ENCODE assay signal across 8 cellular contexts in the genomic region with DNA sequence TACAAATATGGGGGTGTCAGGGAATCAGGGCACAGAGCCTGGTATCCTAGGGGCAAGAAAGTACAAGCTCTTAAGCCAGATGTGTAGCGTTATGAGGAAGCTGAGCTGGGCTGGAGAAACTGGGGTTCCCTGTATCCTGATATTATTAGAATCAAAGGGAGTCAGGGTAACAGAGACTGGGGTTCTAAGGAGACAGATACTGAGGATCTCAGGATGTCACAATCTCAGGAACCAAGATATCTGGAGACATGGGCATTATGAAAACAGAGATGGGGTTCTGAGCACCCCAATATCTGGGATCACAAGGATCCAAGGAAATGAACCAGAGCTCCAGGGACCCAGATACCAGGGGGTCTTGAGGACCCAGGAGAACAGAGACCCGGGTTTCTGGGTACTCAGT. TPM values are rescaled to one million over a fixed set of nuclear protein-coding genes. Genes with fewer than 3 reads are reported as not detected.
DNase-seq lines count a peak whose midpoint lies in the region; ATAC-seq, FAIRE-seq and TF ChIP-seq lines count a peak whose summit lies in the region.

No MANE protein-coding gene starts in this region.

- in situ Hi-C loops in HepG2 (cut with HindIII; ENCODE audit: extremely low pct_ligation_motif_present, low pct_unique_long_range_greater_than_20kb) = no loop called here

- peaks cover 64% of the 10 kb centered on the region for H3K4me1 Mint-ChIP-seq in activated CD4-positive, alpha-beta T cell treated with anti-CD3 and anti-CD28 coated beads, Interleukin-2, amount 10 ng/mL, durations not matched to agents 24 days and 14 days

- POLR2A ChIA-PET in HepG2 (lab: Yijun Ruan, JAX) = interaction anchor here (0.6 to 1.7 kb wide), 7 partner anchors 12 to 31 kb away, joined by 3 to 9 read pairs (median 5); no protein-coding TSS in a partner anchor

- H3K4me2 ChIP-seq in HepG2 (ENCODE audit: low read depth, low read length) = peak overlapping the region; percentile 84

- H3K9me3 Mint-ChIP-seq in activated CD4-positive, alpha-beta T cell treated with anti-CD3 and anti-CD28 coated beads, Interleukin-2, amount 10 ng/mL, durations not matched to agents 24 days and 14 days = no peaks in the 10 kb centered on the region

- intact Hi-C loops in activated CD4-positive, alpha-beta T cell treated with anti-CD3 and anti-CD28 coated beads, Interleukin-2, amount 10 ng/mL, durations not matched to agents 24 days and 14 days (cut with micrococcal nuclease) = no loop called here
- intact Hi-C loops in adrenal gland (cut with DNase I) (no loop called here), HepG2 (cut with micrococcal nuclease; ENCODE audit: unreplicated experiment) (no loop called here)

- DNase-seq in activated CD4-positive, alpha-beta T cell treated with anti-CD3 and anti-CD28 coated beads, Interleukin-2, amount 10 ng/mL, durations not matched to agents 24 days and 14 days = no peak
- no peak for DNase-seq in activated CD4-positive, alpha-beta T cell treated with anti-CD3 and anti-CD28 coated beads, Interleukin-2, amount 50 U/mL, for 4 hours
- DNase-seq in adrenal gland (no peak), HepG2 (ENCODE audit: low spot score) (no peak), thoracic aorta (ENCODE audit: low spot score) (no peak), NCI-H1105 treated with DMSO at 0.1 percent for 48 hours (lab: John Stamatoyannopoulos, UW) (no peak)

- H3K27me3 ChIP-seq in adrenal gland (no peaks in the 10 kb centered on the region), HepG2 (ENCODE audit: control insufficient read depth in 1 of 2, insufficient read depth in 2 of 2, low read length in 2 of 2) (no peaks in the 10 kb centered on the region; a peak in 1 of 5 replicates), thoracic aorta (replicated peaks; ENCODE audit: insufficient read depth) (no peaks in the 10 kb centered on the region)

- H3K4me1 ChIP-seq in adrenal gland (replicated peaks in 1 of 2) = peaks cover 49 to 66% of the 10 kb centered on the region in 2 donors
- peaks cover 81% of the 10 kb centered on the region for H3K4me1 ChIP-seq in HepG2 (ENCODE audit: insufficient read depth, low read length)
- H3K4me1 ChIP-seq in thoracic aorta (ENCODE audit: control insufficient read depth in 1 of 2, low read depth in 2 of 2) = peaks cover 44 to 73% of the 10 kb centered on the region in 2 donors

- CTCF ChIA-PET in HepG2 (lab: Yijun Ruan, JAX; ENCODE audit: low intra/inter-chr PET ratio, low total read pairs) = no interaction called here

- peak overlapping the region; percentile 95 for H3K4me3 Mint-ChIP-seq in activated CD4-positive, alpha-beta T cell treated with anti-CD3 and anti-CD28 coated beads, Interleukin-2, amount 10 ng/mL, durations not matched to agents 24 days and 14 days

- H3K27ac Mint-ChIP-seq in activated CD4-positive, alpha-beta T cell treated with anti-CD3 and anti-CD28 coated beads, Interleukin-2, amount 10 ng/mL, durations not matched to agents 24 days and 14 days = peak overlapping the region; percentile 86

- H3K27ac ChIP-seq in adrenal gland (peak overlapping the region; percentile 73 to 98 (median 88)), HepG2 (ENCODE audit: extremely low read length, insufficient read depth, low read length) (peak overlapping the region; percentile 95), thoracic aorta (peak overlapping the region; percentile 88 to 92)

- H3K79me2 ChIP-seq in HepG2 (ENCODE audit: insufficient read depth, low read length) = peaks cover 16% of the 10 kb centered on the region

- no peak for TF ChIP-seq RAD21 in HepG2 (CRISPR knock-in tag; IDR thresholded peaks at IDR 0.05)

- H4K20me1 ChIP-seq in HepG2 (ENCODE audit: insufficient read depth, low read length) = no peaks in the 10 kb centered on the region

- H3K9me3 ChIP-seq in adrenal gland (replicated peaks in 1 of 3) (no peaks in the 10 kb centered on the region), HepG2 (ENCODE audit: low read length) (no peaks in the 10 kb centered on the region), thoracic aorta (no peaks in the 10 kb centered on the region)

- ATAC-seq in HepG2 (no peak), thoracic aorta (ENCODE audit: insufficient number of reproducible peaks, low FRiP score, low read depth) (no peak), HG03095 (IDR thresholded peaks at IDR 0.05; ENCODE audit: unreplicated experiment) (no peak), GM18867 (IDR thresholded peaks at IDR 0.05; ENCODE audit: unreplicated experiment) (no peak)

- H3K9ac ChIP-seq in HepG2 (ENCODE audit: insufficient read depth, low read depth, low read length) = peak overlapping the region; percentile 86

- TF ChIP-seq CTCF in adrenal gland (IDR thresholded peaks at IDR 0.05) (no peak), HepG2 (CRISPR knock-in tag; IDR thresholded peaks at IDR 0.05) (no peak), thoracic aorta (IDR thresholded peaks at IDR 0.05) (no peak)

- BruUV-seq in HepG2 (replicated peaks; lab: Mats Ljungman, UMichigan) = TSS peak; percentile 66

- TF ChIP-seq EP300 in HepG2 (IDR thresholded peaks at IDR 0.05; ENCODE audit: low read depth in 2 of 2, low read length in 2 of 2) (no peak), HepG2 (CRISPR knock-in tag; IDR thresholded peaks at IDR 0.05; ENCODE audit: borderline replicate concordance) (no peak)

- no peak for FAIRE-seq in HepG2 (lab: Jason Lieb, UNC)

- peak overlapping the region in 3 of 4 donors; percentile 51 to 98 (median 97) for H3K4me3 ChIP-seq in adrenal gland
- peak overlapping the region; percentile 71 to 97 (median 79) for H3K4me3 ChIP-seq in HepG2 (replicated peaks in 1 of 3; ENCODE audit: insufficient read depth in 1 of 3, low read depth in 2 of 3, low read length in 3 of 3)
- peak overlapping the region; percentile 91 for H3K4me3 ChIP-seq in thoracic aorta

- WGBS in adrenal gland, 4 donors = 29 to 34% (median 30%) methylated on average over 2 of the region's 2 CpGs
- 39% methylated on average over 2 of the region's 2 CpGs for WGBS in HepG2 (ENCODE audit: low lambda C conversion rate)

- peaks cover 51% of the 10 kb centered on the region for H3K36me3 Mint-ChIP-seq in activated CD4-positive, alpha-beta T cell treated with anti-CD3 and anti-CD28 coated beads, Interleukin-2, amount 10 ng/mL, durations not matched to agents 24 days and 14 days (ENCODE audit: low read depth)

- no peak overlapping the region for H2AFZ ChIP-seq in HepG2 (ENCODE audit: low read length)

- peaks cover 6% of the 10 kb centered on the region for H3K27me3 Mint-ChIP-seq in activated CD4-positive, alpha-beta T cell treated with anti-CD3 and anti-CD28 coated beads, Interleukin-2, amount 10 ng/mL, durations not matched to agents 24 days and 14 days

- H3K36me3 ChIP-seq in adrenal gland (replicated peaks in 1 of 2) (peaks cover 0 to 26% of the 10 kb centered on the region in 2 donors), HepG2 (replicated peaks in 1 of 2; ENCODE audit: control insufficient read depth in 1 of 2, insufficient read depth in 2 of 2, low read length in 2 of 2) (peaks cover 1 to 6% of the 10 kb centered on the region in 2 experiments; a peak in 3 of 5 replicates), thoracic aorta (peaks cover 3% of the 10 kb centered on the region)

- TF ChIP-seq POLR2A in adrenal gland (IDR thresholded peaks at IDR 0.05) (no peak), HepG2 (IDR thresholded peaks at IDR 0.05; ENCODE audit: insufficient read depth in 1 of 2, low read depth in 2 of 2, low read length in 2 of 2) (no peak)

RNA-seq across cellular contexts. Expression of a gene that starts 0.8 kb away (rescaled TPM):
- 66.3 and 73.1 TPM in 2 replicates for total RNA-seq in activated CD4-positive, alpha-beta T cell treated with anti-CD3 and anti-CD28 coated beads, Interleukin-2, amount 10 ng/mL, durations not matched to agents 24 days and 14 days
- total RNA-seq in adrenal gland = 10 to 100 TPM; 32.3 to 85.1 (median 52.1) TPM
- 100 to 1,000 TPM in 1 of 3 donors, 10 to 100 TPM in 2; 10.2 to 120 (median 45.9) TPM for polyA plus RNA-seq in adrenal gland
- total RNA-seq in HepG2 (2016; rRNA removed; fragmentation: Illumina TruSeq; extraction: Trizol) = 2.0 and 4.0 TPM in 2 replicates
- total RNA-seq in HepG2 (2016; cell fraction: cytosol; rRNA removed; fragmentation: Illumina TruSeq; extraction: Trizol; ENCODE audit: low read depth) = 4.5 and 8.9 TPM in 2 replicates
- total RNA-seq in HepG2 (2016; cell fraction: insoluble cytoplasmic fraction; rRNA removed; fragmentation: Illumina TruSeq; extraction: Trizol) = 1.9 and 4.2 TPM in 2 replicates
- total RNA-seq in HepG2 (2016; cell fraction: membrane; rRNA removed; fragmentation: Illumina TruSeq; extraction: Trizol) = 8.2 and 10.1 TPM in 2 replicates
- 3.1 and 4.6 TPM in 2 replicates for total RNA-seq in HepG2 (2016; cell fraction: nucleus; rRNA removed; fragmentation: Illumina TruSeq; extraction: Trizol)
- 2.3 and 2.6 TPM in 2 replicates for polyA plus RNA-seq in HepG2 (2011; rRNA removed)
- 1.8 and 3.4 TPM in 2 replicates for polyA plus RNA-seq in HepG2 (2011; cell fraction: cytosol; rRNA removed)
- 23.1 and 29.5 TPM in 2 replicates for polyA plus RNA-seq in HepG2 (2011; cell fraction: nucleus; rRNA removed)
- 6.8 and 9.9 TPM in 2 replicates for polyA plus RNA-seq in HepG2 (2012)
- 13.0 TPM in 2 replicates for polyA plus RNA-seq in HepG2 (2016; cell fraction: cytosol; fragmentation: Illumina TruSeq; extraction: Trizol; ENCODE audit: low read depth)
- 8.2 and 12.0 TPM in 2 replicates for polyA plus RNA-seq in HepG2 (2016; cell fraction: insoluble cytoplasmic fraction; fragmentation: Illumina TruSeq; extraction: Trizol; ENCODE audit: low read depth)
- 18.9 and 20.6 TPM in 2 replicates for polyA plus RNA-seq in HepG2 (2016; cell fraction: membrane; fragmentation: Illumina TruSeq; extraction: Trizol; ENCODE audit: low read depth)
- 17.9 and 18.7 TPM in 2 replicates for polyA plus RNA-seq in HepG2 (2016; cell fraction: nucleus; fragmentation: Illumina TruSeq; extraction: Trizol; ENCODE audit: insufficient read depth, low read depth)
- polyA minus RNA-seq in HepG2 (2011; rRNA and poly(A)+ RNA removed; ENCODE audit: low replicate concordance) = 5.3 and 5.6 TPM in 2 replicates
- polyA minus RNA-seq in HepG2 (2011; cell fraction: cytosol; rRNA and poly(A)+ RNA removed) = 4.7 and 5.7 TPM in 2 replicates
- polyA minus RNA-seq in HepG2 (2011; cell fraction: nucleus; rRNA and poly(A)+ RNA removed) = 3.2 and 4.1 TPM in 2 replicates
- 10 to 100 TPM; 43.1 to 77.9 TPM for total RNA-seq in thoracic aorta

RNA-seq across cellular contexts. Expression of a gene that starts 28.4 kb away (rescaled TPM):
- not detected in 2 replicates for total RNA-seq in activated CD4-positive, alpha-beta T cell treated with anti-CD3 and anti-CD28 coated beads, Interleukin-2, amount 10 ng/mL, durations not matched to agents 24 days and 14 days
- under 1 TPM in 1 of 8 donors, not detected in 7; 0.14 TPM for total RNA-seq in adrenal gland
- polyA plus RNA-seq in adrenal gland = under 1 TPM in 1 of 3 donors, not detected in 2; 0.13 TPM
- total RNA-seq in HepG2 (2016; rRNA removed; fragmentation: Illumina TruSeq; extraction: Trizol) = 1.1 and 1.8 TPM in 2 replicates
- total RNA-seq in HepG2 (2016; cell fraction: cytosol; rRNA removed; fragmentation: Illumina TruSeq; extraction: Trizol; ENCODE audit: low read depth) = 0.81 and 0.97 TPM in 2 replicates
- total RNA-seq in HepG2 (2016; cell fraction: insoluble cytoplasmic fraction; rRNA removed; fragmentation: Illumina TruSeq; extraction: Trizol) = 0.91 and 1.8 TPM in 2 replicates
- total RNA-seq in HepG2 (2016; cell fraction: membrane; rRNA removed; fragmentation: Illumina TruSeq; extraction: Trizol) = 1.1 and 1.2 TPM in 2 replicates
- total RNA-seq in HepG2 (2016; cell fraction: nucleus; rRNA removed; fragmentation: Illumina TruSeq; extraction: Trizol) = 1.6 and 2.7 TPM in 2 replicates
- polyA plus RNA-seq in HepG2 (2011; rRNA removed) = 2.6 and 4.3 TPM in 2 replicates
- polyA plus RNA-seq in HepG2 (2011; cell fraction: cytosol; rRNA removed) = 1.4 and 2.1 TPM in 2 replicates
- 13.9 and 14.3 TPM in 2 replicates for polyA plus RNA-seq in HepG2 (2011; cell fraction: nucleus; rRNA removed)
- polyA plus RNA-seq in HepG2 (2012) = 1.8 and 2.3 TPM in 2 replicates
- polyA plus RNA-seq in HepG2 (2016; cell fraction: cytosol; fragmentation: Illumina TruSeq; extraction: Trizol; ENCODE audit: low read depth) = 0.87 and 0.89 TPM in 2 replicates
- 1.1 and 1.9 TPM in 2 replicates for polyA plus RNA-seq in HepG2 (2016; cell fraction: insoluble cytoplasmic fraction; fragmentation: Illumina TruSeq; extraction: Trizol; ENCODE audit: low read depth)
- polyA plus RNA-seq in HepG2 (2016; cell fraction: membrane; fragmentation: Illumina TruSeq; extraction: Trizol; ENCODE audit: low read depth) = 0.50 and 0.61 TPM in 2 replicates
- polyA plus RNA-seq in HepG2 (2016; cell fraction: nucleus; fragmentation: Illumina TruSeq; extraction: Trizol; ENCODE audit: insufficient read depth, low read depth) = 4.5 and 5.6 TPM in 2 replicates
- polyA minus RNA-seq in HepG2 (2011; rRNA and poly(A)+ RNA removed; ENCODE audit: low replicate concordance) = 0.33 and 11.2 TPM in 2 replicates
- polyA minus RNA-seq in HepG2 (2011; cell fraction: cytosol; rRNA and poly(A)+ RNA removed) = 1.4 and 2.2 TPM in 2 replicates
- 3.9 and 5.8 TPM in 2 replicates for polyA minus RNA-seq in HepG2 (2011; cell fraction: nucleus; rRNA and poly(A)+ RNA removed)
- under 1 TPM in 1 of 2 donors, not detected in 1; 0.42 TPM for total RNA-seq in thoracic aorta

RNA-seq across cellular contexts. Expression of a gene that starts 50.4 kb away (rescaled TPM):
- not detected in 2 replicates for total RNA-seq in activated CD4-positive, alpha-beta T cell treated with anti-CD3 and anti-CD28 coated beads, Interleukin-2, amount 10 ng/mL, durations not matched to agents 24 days and 14 days
- total RNA-seq in adrenal gland (under 1 TPM in 3 of 8 donors, not detected in 5; 0.27 to 0.69 (median 0.30) TPM), HepG2 (2016; rRNA removed; fragmentation: Illumina TruSeq; extraction: Trizol) (not detected in 2 replicates), thoracic aorta (not detected)
- polyA plus RNA-seq in adrenal gland (1 to 10 TPM in 1 of 3 donors, under 1 TPM in 1, not detected in 1; 0.57 to 1.4 TPM), HepG2 (2011; rRNA removed) (not detected in 2 replicates)
- total RNA-seq in HepG2 (2016; cell fraction: cytosol; rRNA removed; fragmentation: Illumina TruSeq; extraction: Trizol; ENCODE audit: low read depth) = not detected in 2 replicates
- total RNA-seq in HepG2 (2016; cell fraction: insoluble cytoplasmic fraction; rRNA removed; fragmentation: Illumina TruSeq; extraction: Trizol) = not detected in 2 replicates
- total RNA-seq in HepG2 (2016; cell fraction: membrane; rRNA removed; fragmentation: Illumina TruSeq; extraction: Trizol) = not detected in 2 replicates
- total RNA-seq in HepG2 (2016; cell fraction: nucleus; rRNA removed; fragmentation: Illumina TruSeq; extraction: Trizol) = not detected in 2 replicates
- polyA plus RNA-seq in HepG2 (2011; cell fraction: cytosol; rRNA removed) = not detected in 2 replicates
- not detected in 2 replicates for polyA plus RNA-seq in HepG2 (2011; cell fraction: nucleus; rRNA removed)
- polyA plus RNA-seq in HepG2 (2012) = not detected in 2 replicates
- not detected in 2 replicates for polyA plus RNA-seq in HepG2 (2016; cell fraction: cytosol; fragmentation: Illumina TruSeq; extraction: Trizol; ENCODE audit: low read depth)
- polyA plus RNA-seq in HepG2 (2016; cell fraction: insoluble cytoplasmic fraction; fragmentation: Illumina TruSeq; extraction: Trizol; ENCODE audit: low read depth) = not detected in 2 replicates
- not detected in 2 replicates for polyA plus RNA-seq in HepG2 (2016; cell fraction: membrane; fragmentation: Illumina TruSeq; extraction: Trizol; ENCODE audit: low read depth)
- polyA plus RNA-seq in HepG2 (2016; cell fraction: nucleus; fragmentation: Illumina TruSeq; extraction: Trizol; ENCODE audit: insufficient read depth, low read depth) = not detected in 2 replicates
- not detected in 2 replicates for polyA minus RNA-seq in HepG2 (2011; rRNA and poly(A)+ RNA removed; ENCODE audit: low replicate concordance)
- not detected in 2 replicates for polyA minus RNA-seq in HepG2 (2011; cell fraction: cytosol; rRNA and poly(A)+ RNA removed)
- polyA minus RNA-seq in HepG2 (2011; cell fraction: nucleus; rRNA and poly(A)+ RNA removed) = not detected in 2 replicates

RNA-seq across cellular contexts. Expression of a gene that starts 59.6 kb away (rescaled TPM):
- total RNA-seq in activated CD4-positive, alpha-beta T cell treated with anti-CD3 and anti-CD28 coated beads, Interleukin-2, amount 10 ng/mL, durations not matched to agents 24 days and 14 days = not detected in 2 replicates
- 10 to 100 TPM; 18.6 to 81.1 (median 44.7) TPM for total RNA-seq in adrenal gland
- 10 to 100 TPM in 2 of 3 donors, 1 to 10 TPM in 1; 5.1 to 68.4 (median 55.1) TPM for polyA plus RNA-seq in adrenal gland
- 30.6 and 51.2 TPM in 2 replicates for total RNA-seq in HepG2 (2016; rRNA removed; fragmentation: Illumina TruSeq; extraction: Trizol)
- 13.8 and 14.2 TPM in 2 replicates for total RNA-seq in HepG2 (2016; cell fraction: cytosol; rRNA removed; fragmentation: Illumina TruSeq; extraction: Trizol; ENCODE audit: low read depth)
- 22.1 and 59.2 TPM in 2 replicates for total RNA-seq in HepG2 (2016; cell fraction: insoluble cytoplasmic fraction; rRNA removed; fragmentation: Illumina TruSeq; extraction: Trizol)
- total RNA-seq in HepG2 (2016; cell fraction: membrane; rRNA removed; fragmentation: Illumina TruSeq; extraction: Trizol) = 23.6 and 25.3 TPM in 2 replicates
- 82.3 and 107 TPM in 2 replicates for total RNA-seq in HepG2 (2016; cell fraction: nucleus; rRNA removed; fragmentation: Illumina TruSeq; extraction: Trizol)
- 62.7 and 68.0 TPM in 2 replicates for polyA plus RNA-seq in HepG2 (2011; rRNA removed)
- polyA plus RNA-seq in HepG2 (2011; cell fraction: cytosol; rRNA removed) = 30.5 and 43.7 TPM in 2 replicates
- 347 and 430 TPM in 2 replicates for polyA plus RNA-seq in HepG2 (2011; cell fraction: nucleus; rRNA removed)
- 225 and 263 TPM in 2 replicates for polyA plus RNA-seq in HepG2 (2012)
- 20.9 and 22.6 TPM in 2 replicates for polyA plus RNA-seq in HepG2 (2016; cell fraction: cytosol; fragmentation: Illumina TruSeq; extraction: Trizol; ENCODE audit: low read depth)
- polyA plus RNA-seq in HepG2 (2016; cell fraction: insoluble cytoplasmic fraction; fragmentation: Illumina TruSeq; extraction: Trizol; ENCODE audit: low read depth) = 55.5 and 77.0 TPM in 2 replicates
- polyA plus RNA-seq in HepG2 (2016; cell fraction: membrane; fragmentation: Illumina TruSeq; extraction: Trizol; ENCODE audit: low read depth) = 33.0 and 38.0 TPM in 2 replicates
- polyA plus RNA-seq in HepG2 (2016; cell fraction: nucleus; fragmentation: Illumina TruSeq; extraction: Trizol; ENCODE audit: insufficient read depth, low read depth) = 426 and 433 TPM in 2 replicates
- 67.0 TPM in 1 of 2 replicates, not detected in the other for polyA minus RNA-seq in HepG2 (2011; rRNA and poly(A)+ RNA removed; ENCODE audit: low replicate concordance)
- 53.4 and 68.9 TPM in 2 replicates for polyA minus RNA-seq in HepG2 (2011; cell fraction: cytosol; rRNA and poly(A)+ RNA removed)
- 37.1 and 45.6 TPM in 2 replicates for polyA minus RNA-seq in HepG2 (2011; cell fraction: nucleus; rRNA and poly(A)+ RNA removed)
- total RNA-seq in thoracic aorta = 100 to 1,000 TPM in 1 of 2 donors, 10 to 100 TPM in 1; 77.7 to 178 TPM
